In the genomic region with DNA sequence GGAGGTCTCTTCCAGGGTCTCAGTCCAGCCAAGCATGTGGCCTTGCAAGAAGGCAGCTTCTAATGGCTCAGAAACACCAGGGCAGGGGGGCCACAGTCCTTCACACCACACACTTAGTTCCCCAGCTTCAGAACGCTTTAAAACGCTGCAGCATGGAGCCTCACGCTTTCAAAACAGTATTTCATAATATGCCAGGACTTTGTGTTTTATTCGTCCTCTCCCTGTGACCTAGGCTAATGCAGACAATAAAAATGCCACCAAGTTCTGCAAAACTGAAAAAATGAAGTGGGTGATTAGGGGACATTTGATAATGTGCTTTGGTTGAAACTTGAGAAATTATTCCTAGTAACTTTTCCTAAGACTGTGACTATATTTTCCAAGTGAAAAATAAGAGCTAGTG, we compare ENCODE assay signal across 1 cellular context.
TF ChIP-seq lines count a peak whose summit lies in the region.

No MANE protein-coding gene starts in this region.

TF ChIP-seq in IMR-90, 13 proteins besides CTCF, POLR2A, EP300 and RAD21 (continued from another document):
- TF ChIP-seq CEBPB (IDR thresholded peaks at IDR 0.05; ENCODE audit: low read depth, low read length) (no peak), MXI1 (IDR thresholded peaks at IDR 0.05; ENCODE audit: borderline replicate concordance, low read depth, low read length) (no peak), RFX5 (IDR thresholded peaks at IDR 0.05; ENCODE audit: low read depth, low read length) (no peak), RCOR1 (IDR thresholded peaks at IDR 0.05; ENCODE audit: insufficient replicate concordance, low read length) (no peak), SMC3 (IDR thresholded peaks at IDR 0.05; ENCODE audit: low read depth, low read length) (no peak), FOS (IDR thresholded peaks at IDR 0.05; ENCODE audit: low read depth, low read length) (no peak), CHD1 (IDR thresholded peaks at IDR 0.05; ENCODE audit: low read depth, low read length) (no peak)
